8 cellular contexts compared by ENCODE assay signal in genomic region chr1:46622341-46622740, GRCh38. TPM values are rescaled to one million over a fixed set of nuclear protein-coding genes. Genes with fewer than 3 reads are reported as not detected.
DNase-seq lines count a peak whose midpoint lies in the region; ATAC-seq and TF ChIP-seq lines count a peak whose summit lies in the region.

No MANE protein-coding gene starts in this region.

- no peak for ATAC-seq in GM19467 (IDR thresholded peaks at IDR 0.05; ENCODE audit: unreplicated experiment)

- no peaks in the 10 kb centered on the region for H3K27me3 Mint-ChIP-seq in activated T-cell treated with anti-CD3 and anti-CD28 coated beads, Interleukin-2, amount 50 U/mL, for 24 hours

- H3K9me3 Mint-ChIP-seq in activated T-cell treated with anti-CD3 and anti-CD28 coated beads, Interleukin-2, amount 50 U/mL, for 24 hours: no peaks in the 10 kb centered on the region

- no peak overlapping the region for H3K27ac Mint-ChIP-seq in activated T-cell treated with anti-CD3 and anti-CD28 coated beads, Interleukin-2, amount 50 U/mL, for 24 hours

- DNase-seq in GM12865 (ENCODE audit: low read depth) (no peak), NCI-H2029 (lab: John Stamatoyannopoulos, UW) (peak; percentile 67), dermis blood vessel endothelial cell (peak; percentile 72), renal cortical epithelial cell (ENCODE audit: low read depth) (peak; percentile 32), hippocampal formation (lab: John Stamatoyannopoulos, UW) (no peak)
- no peak for DNase-seq in NK-92 treated with Interleukin-12 subunit alpha and Interleukin-12 subunit beta, amount 100 ng/mL, for 24 hours (lab: John Stamatoyannopoulos, UW)
- DNase-seq in activated T-cell treated with anti-CD3 and anti-CD28 coated beads, Interleukin-2, amount 50 U/mL, for 24 hours: no peak

- H3K4me3 Mint-ChIP-seq in activated T-cell treated with anti-CD3 and anti-CD28 coated beads, Interleukin-2, amount 50 U/mL, for 24 hours: no peak overlapping the region

- H3K4me1 Mint-ChIP-seq in activated T-cell treated with anti-CD3 and anti-CD28 coated beads, Interleukin-2, amount 50 U/mL, for 24 hours (ENCODE audit: low read depth): peaks cover 9% of the 10 kb centered on the region

- no peaks in the 10 kb centered on the region for H3K36me3 Mint-ChIP-seq in activated T-cell treated with anti-CD3 and anti-CD28 coated beads, Interleukin-2, amount 50 U/mL, for 24 hours (ENCODE audit: low read depth)

- TF ChIP-seq CTCF in GM12865 (IDR thresholded peaks at IDR 0.05; ENCODE audit: insufficient read depth, low read depth, low read length, missing control alignments): peak; percentile 47

- no peak overlapping the region for H3K4me3 ChIP-seq in GM12865 (ENCODE audit: low read depth, low read length)

RNA-seq across cellular contexts. Expression of gene MOB3C, which starts 5.7 kb away (rescaled TPM):
- total RNA-seq in dermis blood vessel endothelial cell (13.4 and 19.6 TPM in 2 replicates), renal cortical epithelial cell (7.6 and 11.5 TPM in 2 replicates)

RNA-seq across cellular contexts. Expression of gene MKNK1, which starts 18.3 kb away (rescaled TPM):
- total RNA-seq in dermis blood vessel endothelial cell (24.1 and 26.4 TPM in 2 replicates), renal cortical epithelial cell (17.7 and 20.0 TPM in 2 replicates)

RNA-seq across cellular contexts. Expression of gene ATPAF1, which starts 45.8 kb away (rescaled TPM):
- total RNA-seq in dermis blood vessel endothelial cell (36.2 and 42.3 TPM in 2 replicates), renal cortical epithelial cell (36.8 and 49.9 TPM in 2 replicates)

RNA-seq across cellular contexts. Expression of gene TEX38, which starts 49.3 kb away (rescaled TPM):
- total RNA-seq in dermis blood vessel endothelial cell (0.34 TPM in 1 of 2 replicates, not detected in the other), renal cortical epithelial cell (not detected in 2 replicates)

Comparison
In these comparisons a context has a peak if more than half of its experiments do, and no peak if none do; other contexts are left out.
1. DNase-seq: peak in NCI-H2029 (single experiment), dermis blood vessel endothelial cell (single experiment) and renal cortical epithelial cell (single experiment); none in GM12865 (single experiment), NK-92 treated with Interleukin-12 subunit alpha and Interleukin-12 subunit beta, amount 100 ng/mL, for 24 hours (single experiment), activated T-cell treated with anti-CD3 and anti-CD28 coated beads, Interleukin-2, amount 50 U/mL, for 24 hours (single experiment) and hippocampal formation (0 of 2).